16 cellular contexts compared by ENCODE assay signal in genomic region chr10:112768121-112768520, GRCh38.
DNase-seq lines count a peak whose midpoint lies in the region; ATAC-seq and TF ChIP-seq lines count a peak whose summit lies in the region.
"Had no signal": no experiment of that assay in that cellular context is flagged by ENCODE, and none has a peak within 500 bp of the region (broad histone marks: within the 10 kb centered on the region; RNA-seq: fewer than 3 reads in every experiment).

No MANE protein-coding gene starts in this region.

- H3K4me3 ChIP-seq in RWPE2 (ENCODE audit: severe bottlenecking), result no peak overlapping the region
- H3K4me3 ChIP-seq: SJSA1 had no signal

- H3K4me1 ChIP-seq in RWPE2 (ENCODE audit: insufficient read depth, poor library complexity, severe bottlenecking), result peaks cover 26% of the 10 kb centered on the region

- H3K36me3 ChIP-seq in RWPE2 (ENCODE audit: low read depth), result no peaks in the 10 kb centered on the region
- H3K36me3 ChIP-seq: SJSA1 had no signal

- H3K27ac ChIP-seq in RWPE2 (ENCODE audit: poor library complexity, severe bottlenecking), result peak overlapping the region; percentile 55
- H3K27ac ChIP-seq: SJSA1 had no signal

- no peak for TF ChIP-seq CTCF in RWPE2 (IDR thresholded peaks at IDR 0.05; ENCODE audit: poor library complexity, severe bottlenecking)

- no peaks in the 10 kb centered on the region for H3K27me3 ChIP-seq in RWPE2 (ENCODE audit: insufficient read depth, poor library complexity, severe bottlenecking)
- H3K27me3 ChIP-seq: SJSA1 had no signal

- ATAC-seq in RWPE2 (ENCODE audit: low read depth) (no peak), sciatic nerve (peak; percentile 52), GM19397 (IDR thresholded peaks at IDR 0.05; ENCODE audit: unreplicated experiment) (no peak), HG03097 (IDR thresholded peaks at IDR 0.05; ENCODE audit: low FRiP score, unreplicated experiment) (no peak)

- peak; percentile 34 for DNase-seq in Ammon's horn (ENCODE audit: low spot score)
- DNase-seq in RWPE2 (ENCODE audit: low spot score), result no peak
- DNase-seq in myocyte (ENCODE audit: low read depth), result peak; percentile 14
- DNase-seq in sciatic nerve (ENCODE audit: low spot score), result no peak
- no peak for DNase-seq in activated T-cell treated with anti-CD3 and anti-CD28 coated beads for 4 hours
- DNase-seq in DMS53 (lab: John Stamatoyannopoulos, UW), result no peak
- DNase-seq: COR-L47, HFFc6, Kasumi-1, NCI-H187 treated with DMSO at 0.1 percent for 48 hours, NCI-H2171 treated with DMSO at 0.1 percent for 48 hours, NCI-H510A treated with DMSO at 0.1 percent for 48 hours, RPMI8226 had no signal

- no peaks in the 10 kb centered on the region for H3K9me3 ChIP-seq in RWPE2 (ENCODE audit: severe bottlenecking)
- H3K9me3 ChIP-seq: SJSA1 had no signal

- intact Hi-C loops in sciatic nerve (cut with DNase I), result no loop called here

Comparison
In these comparisons a context has a peak if more than half of its experiments do, and no peak if none do; other contexts are left out.
1. DNase-seq: peak in Ammon's horn (single experiment) and myocyte (single experiment); none in RWPE2 (single experiment), sciatic nerve (single experiment), activated T-cell treated with anti-CD3 and anti-CD28 coated beads for 4 hours (single experiment) and DMS53 (single experiment).